Comparison of ENCODE assay signal across 9 cellular contexts in genomic region chr1:228320394-228320793, GRCh38.
"Had no signal": no experiment of that assay in that cellular context is flagged by ENCODE, and none has a peak within 500 bp of the region (broad histone marks: within the 10 kb centered on the region; RNA-seq: fewer than 3 reads in every experiment).

No MANE protein-coding gene starts in this region.

- ATAC-seq: HCT116, HepG2 had no signal

- H3K4me1 ChIP-seq: HAP-1 had no signal

- H3K4me2 ChIP-seq: KMS-11 had no signal

- FAIRE-seq: HepG2 had no signal

- H3K9ac ChIP-seq: GM23248, KMS-11 had no signal

- H2AFZ ChIP-seq: GM23248 had no signal

- DNase-seq: GM23248, GOT3, H7, Karpas-422, KBM-7 had no signal

- H3K36me3 ChIP-seq: HAP-1 had no signal

- H3K4me3 ChIP-seq: GM23248, HAP-1 had no signal

- H3K9me3 ChIP-seq: HAP-1 had no signal

- H3K27ac ChIP-seq: GM23248, KMS-11 had no signal
